ENCODE assay signal across 13 cellular contexts in genomic region chr3:186452517-186452916, GRCh38.
A peak's percentile ranks its signal among the peaks of the same experiment; 100 is the strongest.
DNase-seq lines count a peak whose midpoint lies in the region; ATAC-seq and TF ChIP-seq lines count a peak whose summit lies in the region.
"Had no signal": no experiment of that assay in that cellular context is flagged by ENCODE, and none has a peak within 500 bp of the region (broad histone marks: within the 10 kb centered on the region; RNA-seq: fewer than 3 reads in every experiment).

No MANE protein-coding gene starts in this region.

- no peak overlapping the region for H3K4me3 ChIP-seq in kidney epithelial cell (ENCODE audit: low read depth, low read length)

- DNase-seq in AG08395 (ENCODE audit: low spot score) (peak; percentile 59), HPDE6-E6E7 (ENCODE audit: extremely low spot score) (peak; percentile 36), astrocyte of the hippocampus (ENCODE audit: low read depth, low spot score) (peak; percentile 94), kidney epithelial cell (ENCODE audit: low read depth) (peak; percentile 53), NCI-H1930 (lab: John Stamatoyannopoulos, UW) (no peak), NOMO-1 treated with dmso at 0.1 percent for 144 hours (lab: John Stamatoyannopoulos, UW; ENCODE audit: unreplicated experiment) (no peak)
- DNase-seq in activated CD4-positive, alpha-beta T cell treated with anti-CD3 and anti-CD28 coated beads, Interleukin-2, amount 50 U/mL, for 1 hour: no peak
- DNase-seq: activated CD4-positive, alpha-beta T cell treated with anti-CD3 and anti-CD28 coated beads for 48 hours; effector memory CD4-positive, alpha-beta T cell; H7; stimulated activated CD4-positive, alpha-beta T cell treated with anti-CD3 and anti-CD28 coated beads, Interleukin-15, amount 100 ng/mL, for 24 hours had no signal

- ATAC-seq in GM21447 (IDR thresholded peaks at IDR 0.05; ENCODE audit: unreplicated experiment): no peak
- ATAC-seq: stimulated activated effector memory CD8-positive, alpha-beta T cell treated with anti-CD3 and anti-CD28 coated beads, Interleukin-12 subunit alpha, Interleukin-12 subunit beta, amount 100 ng/mL, for 72 hours had no signal

- no peaks in the 10 kb centered on the region for H3K27me3 ChIP-seq in kidney epithelial cell (ENCODE audit: control insufficient read depth, insufficient read depth, low read length)

- no peak for TF ChIP-seq CTCF in kidney epithelial cell (IDR thresholded peaks at IDR 0.05; ENCODE audit: insufficient read depth, low read length, poor library complexity, severe bottlenecking)

- H3K36me3 ChIP-seq in kidney epithelial cell (ENCODE audit: control insufficient read depth, insufficient read depth, low read length): no peaks in the 10 kb centered on the region

Comparison
In these comparisons a context has a peak if more than half of its experiments do, and no peak if none do; other contexts are left out.
1. DNase-seq: peak in AG08395 (single experiment), HPDE6-E6E7 (single experiment), astrocyte of the hippocampus (single experiment) and kidney epithelial cell (single experiment); none in NCI-H1930 (0 of 2), activated CD4-positive, alpha-beta T cell treated with anti-CD3 and anti-CD28 coated beads, Interleukin-2, amount 50 U/mL, for 1 hour (single experiment) and NOMO-1 treated with dmso at 0.1 percent for 144 hours (single experiment).